In genomic region chr19:8001995-8002849, GRCh38 we compare ENCODE assay signal across 8 cellular contexts. TPM values are rescaled to one million over a fixed set of nuclear protein-coding genes. Genes with fewer than 3 reads are reported as not detected.
DNase-seq lines count a peak whose midpoint lies in the region; ATAC-seq and TF ChIP-seq lines count a peak whose summit lies in the region.

No MANE protein-coding gene starts in this region.

- POLR2A ChIA-PET in PC-3 (lab: Charles Lee; ENCODE audit: unreplicated experiment) = interaction anchor here (0.6 kb wide), 1 partner anchor 138 kb away, joined by 3 read pairs; no protein-coding TSS in a partner anchor

- peaks cover 3% of the 10 kb centered on the region for H3K36me3 Mint-ChIP-seq in activated T-cell treated with anti-CD3 and anti-CD28 coated beads, Interleukin-2, amount 50 U/mL, for 4 hours (ENCODE audit: insufficient read depth)

- 16 to 17% methylated on average over 11 of the region's 27 CpGs for WGBS in esophagus squamous epithelium, 2 donors

- H3K79me2 ChIP-seq in PC-3 (ENCODE audit: low read length) = peaks cover 85% of the 10 kb centered on the region

- H3K9ac ChIP-seq in PC-3 (ENCODE audit: low read length) = peak overlapping the region; percentile 64

- peaks cover 58% of the 10 kb centered on the region for H3K4me1 Mint-ChIP-seq in activated T-cell treated with anti-CD3 and anti-CD28 coated beads, Interleukin-2, amount 50 U/mL, for 4 hours (ENCODE audit: low read depth)

- H3K27ac ChIP-seq in PC-3 (ENCODE audit: low read length) = peak overlapping the region; percentile 74
- H3K27ac ChIP-seq in esophagus squamous epithelium = peak overlapping the region; percentile 68 to 82 (median 77)
- H3K27ac ChIP-seq in muscle layer of duodenum (ENCODE audit: low read length) = peak overlapping the region; percentile 47

- BruUV-seq in PC-3 (replicated peaks; lab: Mats Ljungman, UMichigan) = TSS peak; percentile 7

- no peaks in the 10 kb centered on the region for H3K9me2 ChIP-seq in PC-3 (replicated peaks; ENCODE audit: low read length)

- H3K9me3 Mint-ChIP-seq in activated T-cell treated with anti-CD3 and anti-CD28 coated beads, Interleukin-2, amount 50 U/mL, for 4 hours = no peaks in the 10 kb centered on the region

- H3K4me3 Mint-ChIP-seq in activated T-cell treated with anti-CD3 and anti-CD28 coated beads, Interleukin-2, amount 50 U/mL, for 4 hours = peak overlapping the region; percentile 80

- no peak for TF ChIP-seq POLR2A in esophagus squamous epithelium (IDR thresholded peaks at IDR 0.05)

- DNase-seq in GDM1 (lab: John Stamatoyannopoulos, UW) = peak; percentile 57
- peak; percentile 58 for DNase-seq in HS-5 (ENCODE audit: low read depth)
- peak; percentile 97 for DNase-seq in PC-3
- peak; percentile 64 for DNase-seq in activated T-cell treated with anti-CD3 and anti-CD28 coated beads, Interleukin-2, amount 50 U/mL, for 4 hours
- DNase-seq in esophagus squamous epithelium (lab: John Stamatoyannopoulos, UW) = peak; percentile 12
- DNase-seq in stimulated activated CD8-positive, alpha-beta memory T cell treated with anti-CD3 and anti-CD28 coated beads, Interleukin-4, amount 100 ng/mL, for 48 hours = peak; percentile 93

- intact Hi-C loops in PC-3 (cut with micrococcal nuclease) (loop anchor here (1.0 to 2.0 kb wide), 6 partner anchors 10 to 251 kb away; no protein-coding TSS in a partner anchor), esophagus squamous epithelium (cut with DNase I) (no loop called here)

- no peaks in the 10 kb centered on the region for H3K9me3 ChIP-seq in PC-3 (ENCODE audit: low read length)
- no peaks in the 10 kb centered on the region for H3K9me3 ChIP-seq in esophagus squamous epithelium
- H3K9me3 ChIP-seq in muscle layer of duodenum (ENCODE audit: control insufficient read depth in 1 of 2, low read length in 2 of 2) = no peaks in the 10 kb centered on the region

- peaks cover 32% of the 10 kb centered on the region for H3K4me1 ChIP-seq in PC-3 (ENCODE audit: insufficient read depth, low read length)
- peaks cover 27 to 85% (median 45%) of the 10 kb centered on the region in 3 donors for H3K4me1 ChIP-seq in esophagus squamous epithelium
- peaks cover 18 to 48% of the 10 kb centered on the region in 2 donors for H3K4me1 ChIP-seq in muscle layer of duodenum (ENCODE audit: control insufficient read depth in 1 of 2, insufficient read depth in 2 of 2, low read length in 2 of 2)

- TF ChIP-seq CTCF in PC-3 (conservative IDR thresholded peaks at IDR 0.05; ENCODE audit: low read depth, low read length) (peak; percentile 97), esophagus squamous epithelium (IDR thresholded peaks at IDR 0.05) (peak; percentile 82 to 98 (median 93))

- H3F3A ChIP-seq in PC-3 (ENCODE audit: low read length, unreplicated experiment) = no peaks in the 10 kb centered on the region

- H3K27me3 ChIP-seq in PC-3 (ENCODE audit: low read length) = no peaks in the 10 kb centered on the region
- H3K27me3 ChIP-seq in esophagus squamous epithelium = no peaks in the 10 kb centered on the region
- H3K27me3 ChIP-seq in muscle layer of duodenum (ENCODE audit: low read depth, low read length) = no peaks in the 10 kb centered on the region

- CTCF ChIA-PET in PC-3 (lab: Charles Lee) = interaction anchor here (0.6 to 1.6 kb wide), 9 partner anchors 10 to 58 kb away, joined by 3 to 16 read pairs (median 6); partner anchors contain the start of gene TIMM44

- H3K36me3 ChIP-seq in PC-3 (ENCODE audit: low read depth, low read length) = peaks cover 6% of the 10 kb centered on the region
- peaks cover 0 to 14% (median 0%) of the 10 kb centered on the region in 3 donors for H3K36me3 ChIP-seq in esophagus squamous epithelium
- H3K36me3 ChIP-seq in muscle layer of duodenum (ENCODE audit: control insufficient read depth in 1 of 2, insufficient read depth in 2 of 2, low read length in 2 of 2) = no peaks in the 10 kb centered on the region

- H3K4me3 ChIP-seq in PC-3 (ENCODE audit: low read length) (peak overlapping the region; percentile 55), esophagus squamous epithelium (peak overlapping the region in 3 of 4 donors; percentile 25 to 58 (median 35)), muscle layer of duodenum (ENCODE audit: low read depth in 1 of 2, low read length in 2 of 2) (peak overlapping the region; percentile 37)

- peak overlapping the region; percentile 23; the same call in 1 of the 2 replicates for H2AFZ ChIP-seq in PC-3 (ENCODE audit: low read length)

- H3K4me2 ChIP-seq in PC-3 (ENCODE audit: low read length) = peak overlapping the region; percentile 83

- ATAC-seq in PC-3 = peak; percentile 60
- peak; percentile 25 to 35 for ATAC-seq in activated T-cell treated with anti-CD3 and anti-CD28 coated beads, Interleukin-2, amount 50 U/mL, for 4 hours
- no peak for ATAC-seq in GM18517 (IDR thresholded peaks at IDR 0.05; ENCODE audit: unreplicated experiment)

- H3K27me3 Mint-ChIP-seq in activated T-cell treated with anti-CD3 and anti-CD28 coated beads, Interleukin-2, amount 50 U/mL, for 4 hours (ENCODE audit: low read depth) = no peaks in the 10 kb centered on the region

- peaks cover 60% of the 10 kb centered on the region for H4K20me1 ChIP-seq in PC-3 (ENCODE audit: low read length)

RNA-seq across cellular contexts. Expression of gene ELAVL1, which starts 3.2 kb away (rescaled TPM):
- total RNA-seq in PC-3 (2014; rRNA removed) (87.2 and 111 TPM in 2 replicates), esophagus squamous epithelium (10 to 100 TPM; 25.7 to 44.6 (median 34.5) TPM)
- 100 to 1,000 TPM; 160 to 171 (median 161) TPM for total RNA-seq in activated T-cell treated with anti-CD3 and anti-CD28 coated beads, Interleukin-2, amount 50 U/mL, for 4 hours

RNA-seq across cellular contexts. Expression of gene CCL25, which starts 50.3 kb away (rescaled TPM):
- total RNA-seq in PC-3 (2014; rRNA removed) (not detected in 2 replicates), esophagus squamous epithelium (not detected)
- total RNA-seq in activated T-cell treated with anti-CD3 and anti-CD28 coated beads, Interleukin-2, amount 50 U/mL, for 4 hours = not detected

RNA-seq across cellular contexts. Expression of gene TIMM44, which starts 58.8 kb away (rescaled TPM):
- total RNA-seq in PC-3 (2014; rRNA removed) (191 and 262 TPM in 2 replicates), esophagus squamous epithelium (10 to 100 TPM; 36.4 to 52.6 (median 45.5) TPM)
- total RNA-seq in activated T-cell treated with anti-CD3 and anti-CD28 coated beads, Interleukin-2, amount 50 U/mL, for 4 hours = 100 to 1,000 TPM; 180 to 193 (median 190) TPM

Comparison
In these comparisons a context has a peak if more than half of its experiments do, and no peak if none do; other contexts are left out.
1. DNase-seq: peak in every context shown above with its lines; median percentile 97 in PC-3; 93 in stimulated activated CD8-positive, alpha-beta memory T cell treated with anti-CD3 and anti-CD28 coated beads, Interleukin-4, amount 100 ng/mL, for 48 hours; 64 in activated T-cell treated with anti-CD3 and anti-CD28 coated beads, Interleukin-2, amount 50 U/mL, for 4 hours; 58 in HS-5; 57 in GDM1; 12 in esophagus squamous epithelium.